Comparison of ENCODE assay signal across 22 cellular contexts in genomic region chr10:111087331-111087756, GRCh38. TPM values are rescaled to one million over a fixed set of nuclear protein-coding genes. Genes with fewer than 3 reads are reported as not detected.
"Had no signal": no experiment of that assay in that cellular context is flagged by ENCODE, and none has a peak within 500 bp of the region (broad histone marks: within the 10 kb centered on the region; RNA-seq: fewer than 3 reads in every experiment).

No MANE protein-coding gene starts in this region.

- H3K4me1 ChIP-seq: esophagus squamous epithelium, heart right ventricle, parathyroid adenoma, transverse colon had no signal

- H3K4me3 ChIP-seq: dorsolateral prefrontal cortex, esophagus squamous epithelium, heart right ventricle, lung, smooth muscle cell, thoracic aorta, transverse colon had no signal

- ATAC-seq: heart right ventricle; natural killer cell treated with Interleukin-12 subunit alpha and Interleukin-12 subunit beta and Interleukin-15 and Interleukin-18, amount 100 ng/mL, for 72 hours; sciatic nerve; stimulated activated memory B cell treated with anti-CD40 and anti-IgM and Interleukin-4, amounts not matched to agents 10 μg/mL and 1 μg/mL and 100 μg/mL, for 72 hours; stimulated activated naive CD8-positive, alpha-beta T cell treated with anti-CD3 and anti-CD28 coated beads, Interleukin-15, Interleukin-2, amounts not matched to agents 100 U/mL and 50 U/mL, for 24 hours had no signal

- H3K36me3 ChIP-seq: esophagus squamous epithelium, heart right ventricle, neutrophil, thoracic aorta, transverse colon had no signal

- H3K27ac ChIP-seq: dorsolateral prefrontal cortex, esophagus squamous epithelium, heart right ventricle, neutrophil, parathyroid adenoma, thoracic aorta, transverse colon had no signal

- H3K9me3 ChIP-seq: esophagus squamous epithelium, heart right ventricle, neutrophil, thoracic aorta, transverse colon had no signal

- H3K27me3 ChIP-seq: transverse colon had no signal

- DNase-seq: dorsolateral prefrontal cortex; effector CD8-positive, alpha-beta T cell; esophagus squamous epithelium; foreskin melanocyte; glutamatergic neuron; heart right ventricle; hippocampal formation; naive B cell; stimulated activated CD4-positive, alpha-beta T cell treated with anti-CD3 and anti-CD28 coated beads, Interleukin-12 subunit alpha, Interleukin-12 subunit beta, amount 100 ng/mL, for 4 hours; stimulated activated CD4-positive, alpha-beta T cell treated with anti-CD3 and anti-CD28 coated beads, Interleukin-1b, Interleukin-23, amount 100 ng/mL, for 48 hours; stimulated activated CD4-positive, alpha-beta T cell treated with anti-CD3 and anti-CD28 coated beads, Interleukin-4, amount 100 ng/mL, for 4 hours; stimulated activated naive CD8-positive, alpha-beta T cell treated with anti-CD3 and anti-CD28 coated beads, Interleukin-15, Interleukin-2, amounts not matched to agents 100 U/mL and 50 U/mL, for 24 hours; substantia nigra; transverse colon had no signal

RNA-seq across cellular contexts. Expression of gene ADRA2A, which starts 10.5 kb away (rescaled TPM):
- total RNA-seq: natural killer cell treated with Interleukin-12 subunit alpha and Interleukin-12 subunit beta and Interleukin-15 and Interleukin-18, amount 100 ng/mL, for 72 hours had no signal
